ENCODE assay signal across 1 cellular context in the genomic region with DNA sequence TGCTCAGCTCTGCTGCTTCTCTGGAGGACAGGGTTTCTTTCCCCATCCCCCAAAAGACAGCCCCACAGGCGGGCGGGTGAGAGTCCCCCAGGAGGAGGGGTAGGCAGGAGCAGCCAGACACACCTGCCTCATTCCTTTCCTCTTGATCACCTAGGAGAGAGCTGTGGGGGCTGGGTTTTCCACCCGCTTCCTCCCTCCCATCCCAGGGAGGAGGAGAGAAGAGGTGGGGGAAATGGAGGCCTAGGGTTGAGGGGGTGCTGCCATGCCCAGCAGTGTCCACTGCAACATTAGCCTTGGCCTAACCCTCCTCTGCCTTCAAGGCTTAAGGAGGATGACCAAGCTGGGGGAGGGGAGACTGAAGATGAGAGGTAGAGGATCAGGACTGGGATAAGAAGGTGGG.
TF ChIP-seq lines count a peak whose summit lies in the region.

No MANE protein-coding gene starts in this region.

TF ChIP-seq in H1, 55 proteins besides CTCF, POLR2A, EP300 and RAD21:
- TF ChIP-seq SP1 (IDR thresholded peaks at IDR 0.05; ENCODE audit: low read depth, low read length) (0 out of 2 replicates have a peak, but pooled peaks have one; percentile 31), PHF8 (conservative IDR thresholded peaks at IDR 0.05; ENCODE audit: low read depth, low read length) (no peak), JUND (IDR thresholded peaks at IDR 0.05; ENCODE audit: low read length) (peak; percentile 64; the same call in 1 of the 2 replicates), TCF12 (IDR thresholded peaks at IDR 0.05; ENCODE audit: low read depth, low read length) (0 out of 2 replicates have a peak, but pooled peaks have one; percentile 26), SIN3A (conservative IDR thresholded peaks at IDR 0.05 in 1 of 2, IDR thresholded peaks at IDR 0.05 in 1 of 2; ENCODE audit: low read depth in 1 of 2, low read length in 2 of 2) (no peak), MAFK (IDR thresholded peaks at IDR 0.05; ENCODE audit: low read depth, low read length) (no peak), TBP (IDR thresholded peaks at IDR 0.05; ENCODE audit: low read depth, low read length) (no peak)
